In genomic region chr1:43678940-43679339, GRCh38 we compare ENCODE assay signal across 27 cellular contexts.
"Had no signal": no experiment of that assay in that cellular context is flagged by ENCODE, and none has a peak within 500 bp of the region (broad histone marks: within the 10 kb centered on the region; RNA-seq: fewer than 3 reads in every experiment).

No MANE protein-coding gene starts in this region.

- H3K27ac ChIP-seq: breast epithelium, esophagus muscularis mucosa, foreskin keratinocyte, heart right ventricle, uterus, WERI-Rb-1 had no signal

- H3K9me3 ChIP-seq: breast epithelium, esophagus muscularis mucosa, heart right ventricle, uterus had no signal

- H3K9me3 Mint-ChIP-seq: activated CD4-positive, alpha-beta memory T cell treated with anti-CD3 and anti-CD28 coated beads, Interleukin-2, amount 10 ng/mL, durations not matched to agents 7 days and 5 days; activated CD4-positive, alpha-beta T cell treated with anti-CD3 and anti-CD28 coated beads, Interleukin-2, amount 10 ng/mL, durations not matched to agents 24 days and 14 days; activated naive CD8-positive, alpha-beta T cell treated with anti-CD3 and anti-CD28 coated beads, Interleukin-2, amount 50 U/mL, for 24 hours; endodermal cell; natural killer cell; stimulated activated naive CD8-positive, alpha-beta T cell treated with anti-CD3 and anti-CD28 coated beads, Interleukin-15, amount 100 ng/mL, for 72 hours; T-helper 1 cell treated with Interleukin-12 subunit alpha and Interleukin-12 subunit beta and Interleukin-4 antibody, amounts not matched to agents 30 μg/mL and 1 μg/mL, for 36 hours; type B pancreatic cell had no signal

- H3K4me1 ChIP-seq: breast epithelium, esophagus muscularis mucosa, foreskin keratinocyte, heart right ventricle, uterus had no signal

- H3K27me3 ChIP-seq: breast epithelium, esophagus muscularis mucosa, foreskin keratinocyte, heart right ventricle, uterus had no signal

- H3K4me3 ChIP-seq: breast epithelium, esophagus muscularis mucosa, heart right ventricle, uterus had no signal

- H3K36me3 ChIP-seq: uterus had no signal

- H3K27me3 Mint-ChIP-seq: activated CD4-positive, alpha-beta memory T cell treated with anti-CD3 and anti-CD28 coated beads, Interleukin-2, amount 10 ng/mL, durations not matched to agents 7 days and 5 days; activated CD4-positive, alpha-beta T cell treated with anti-CD3 and anti-CD28 coated beads, Interleukin-2, amount 10 ng/mL, durations not matched to agents 24 days and 14 days; activated naive CD8-positive, alpha-beta T cell treated with anti-CD3 and anti-CD28 coated beads, Interleukin-2, amount 50 U/mL, for 24 hours; stimulated activated naive CD8-positive, alpha-beta T cell treated with anti-CD3 and anti-CD28 coated beads, Interleukin-15, amount 100 ng/mL, for 72 hours; type B pancreatic cell had no signal

- H3K4me1 Mint-ChIP-seq: activated CD4-positive, alpha-beta memory T cell treated with anti-CD3 and anti-CD28 coated beads, Interleukin-2, amount 10 ng/mL, durations not matched to agents 7 days and 5 days; activated naive CD8-positive, alpha-beta T cell treated with anti-CD3 and anti-CD28 coated beads, Interleukin-2, amount 50 U/mL, for 24 hours; endodermal cell; stimulated activated naive CD8-positive, alpha-beta T cell treated with anti-CD3 and anti-CD28 coated beads, Interleukin-15, amount 100 ng/mL, for 72 hours had no signal

- ATAC-seq: activated CD4-positive, CD25-positive, alpha-beta regulatory T cell treated with anti-CD3 and anti-CD28 coated beads, Interleukin-2, amount 50 U/mL, for 24 hours; activated naive CD8-positive, alpha-beta T cell treated with anti-CD3 and anti-CD28 coated beads, Interleukin-2, amount 50 U/mL, for 24 hours; foreskin keratinocyte; heart right ventricle; natural killer cell; right cardiac atrium; stimulated activated naive CD8-positive, alpha-beta T cell treated with anti-CD3 and anti-CD28 coated beads, Interleukin-15, amount 100 ng/mL, for 72 hours had no signal

- H3K4me3 Mint-ChIP-seq: activated CD4-positive, alpha-beta memory T cell treated with anti-CD3 and anti-CD28 coated beads, Interleukin-2, amount 10 ng/mL, durations not matched to agents 7 days and 5 days; activated CD4-positive, alpha-beta T cell treated with anti-CD3 and anti-CD28 coated beads, Interleukin-2, amount 10 ng/mL, durations not matched to agents 24 days and 14 days; activated naive CD8-positive, alpha-beta T cell treated with anti-CD3 and anti-CD28 coated beads, Interleukin-2, amount 50 U/mL, for 24 hours; endodermal cell; natural killer cell; stimulated activated naive CD8-positive, alpha-beta T cell treated with anti-CD3 and anti-CD28 coated beads, Interleukin-15, amount 100 ng/mL, for 72 hours; T-helper 1 cell treated with Interleukin-12 subunit alpha and Interleukin-12 subunit beta and Interleukin-4 antibody, amounts not matched to agents 30 μg/mL and 1 μg/mL, for 36 hours; type B pancreatic cell had no signal

- H3K27ac Mint-ChIP-seq: activated CD4-positive, alpha-beta memory T cell treated with anti-CD3 and anti-CD28 coated beads, Interleukin-2, amount 10 ng/mL, durations not matched to agents 7 days and 5 days; activated CD4-positive, alpha-beta T cell treated with anti-CD3 and anti-CD28 coated beads, Interleukin-2, amount 10 ng/mL, durations not matched to agents 24 days and 14 days; activated naive CD8-positive, alpha-beta T cell treated with anti-CD3 and anti-CD28 coated beads, Interleukin-2, amount 50 U/mL, for 24 hours; endodermal cell; T-helper 1 cell treated with Interleukin-12 subunit alpha and Interleukin-12 subunit beta and Interleukin-4 antibody, amounts not matched to agents 30 μg/mL and 1 μg/mL, for 36 hours; type B pancreatic cell had no signal

- DNase-seq: activated CD4-positive, alpha-beta memory T cell treated with anti-CD3 and anti-CD28 coated beads, Interleukin-2, amount 10 ng/mL, durations not matched to agents 7 days and 5 days; activated CD4-positive, alpha-beta T cell treated with anti-CD3 and anti-CD28 coated beads, Interleukin-2, amount 10 ng/mL, durations not matched to agents 24 days and 14 days; activated CD8-positive, alpha-beta memory T cell treated with anti-CD3 and anti-CD28 coated beads, Interleukin-2, amount 50 U/mL, for 48 hours; activated effector memory CD4-positive, alpha-beta T cell treated with Interleukin-2 at 50 U/mL for 16 hours; activated naive CD4-positive, alpha-beta T cell treated with Interleukin-2 at 50 U/mL for 16 hours; activated naive CD8-positive, alpha-beta T cell treated with anti-CD3 and anti-CD28 coated beads, Interleukin-2, amount 50 U/mL, for 24 hours; activated T-cell treated with anti-CD3 and anti-CD28 coated beads, Interleukin-2, amount 50 U/mL, for 48 hours; amygdala; central memory CD4-positive, alpha-beta T cell; endodermal cell; foreskin keratinocyte; heart right ventricle; mesenchymal stem cell; natural killer cell; right cardiac atrium; stimulated activated CD4-positive, alpha-beta T cell treated with anti-CD3 and anti-CD28 coated beads, Interleukin-15, amount 100 ng/mL, for 24 hours; stimulated activated CD4-positive, alpha-beta T cell treated with anti-CD3 and anti-CD28 coated beads, Interleukin-2, amount 100 ng/mL, for 24 hours; stimulated activated naive CD8-positive, alpha-beta T cell treated with anti-CD3 and anti-CD28 coated beads, Interleukin-15, amount 100 ng/mL, for 72 hours; substantia nigra; T1000; uterus; WERI-Rb-1 had no signal
